Comparison of ENCODE assay signal across 1 cellular context in the genomic region with DNA sequence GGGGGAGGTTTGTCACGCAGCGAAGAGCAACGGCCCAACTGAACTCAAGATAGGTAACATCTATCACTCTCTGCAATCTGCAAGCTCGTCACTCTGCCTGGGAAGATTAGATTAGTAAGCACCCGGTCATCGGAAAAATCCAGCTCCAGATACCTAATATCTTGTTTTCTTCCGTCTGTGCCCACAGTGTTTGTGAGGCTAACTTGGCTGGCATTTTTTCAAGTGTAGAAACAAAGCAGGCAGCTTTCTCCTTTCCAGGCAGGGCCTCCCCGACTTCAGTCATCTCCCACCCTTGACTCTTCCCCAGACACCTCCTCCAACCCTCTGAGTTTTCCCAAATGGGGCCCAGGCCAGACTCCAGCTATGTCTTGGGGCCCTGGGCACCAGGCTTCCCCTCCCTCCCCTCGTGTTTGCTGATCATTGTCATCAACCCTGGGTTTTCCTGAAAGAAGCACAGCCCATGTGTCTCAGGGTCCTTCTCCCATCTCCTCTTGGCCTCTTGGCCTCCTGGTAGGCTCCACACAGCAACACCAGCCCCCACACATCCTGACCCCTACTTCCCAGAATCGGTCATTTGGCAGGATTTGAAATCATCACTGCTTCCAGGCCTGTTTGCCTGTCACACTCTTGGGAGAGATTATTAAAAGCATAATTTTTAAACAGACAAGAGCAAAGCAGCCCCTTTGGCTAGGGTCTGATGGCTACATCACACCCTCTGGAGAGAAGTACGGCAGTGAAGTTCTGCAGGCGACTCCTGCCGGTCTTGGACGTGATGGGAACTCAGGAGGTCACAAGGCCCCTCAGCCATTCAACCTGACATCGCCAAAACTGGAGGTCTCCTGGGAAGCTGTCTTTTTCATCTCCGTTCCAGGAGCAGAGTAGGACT.
TF ChIP-seq lines count a peak whose summit lies in the region.

No MANE protein-coding gene starts in this region.

TF ChIP-seq in K562, 482 proteins besides CTCF, POLR2A, EP300 and RAD21 (continued from another document and continues in another):
- TF ChIP-seq LCOR (CRISPR knock-in tag; IDR thresholded peaks at IDR 0.05): no peak
- no peak for TF ChIP-seq XRCC5 (IDR thresholded peaks at IDR 0.05; ENCODE audit: low read depth, low read length)
- no peak for TF ChIP-seq NONO (IDR thresholded peaks at IDR 0.05; ENCODE audit: low read depth in 2 of 2, low read length in 1 of 2)
- no peak for TF ChIP-seq ZNF184 (CRISPR knock-in tag; IDR thresholded peaks at IDR 0.05)
- TF ChIP-seq NRF1 (conservative IDR thresholded peaks at IDR 0.05 in 1 of 2, IDR thresholded peaks at IDR 0.05 in 1 of 2): no peak
- TF ChIP-seq, protein P1, sequence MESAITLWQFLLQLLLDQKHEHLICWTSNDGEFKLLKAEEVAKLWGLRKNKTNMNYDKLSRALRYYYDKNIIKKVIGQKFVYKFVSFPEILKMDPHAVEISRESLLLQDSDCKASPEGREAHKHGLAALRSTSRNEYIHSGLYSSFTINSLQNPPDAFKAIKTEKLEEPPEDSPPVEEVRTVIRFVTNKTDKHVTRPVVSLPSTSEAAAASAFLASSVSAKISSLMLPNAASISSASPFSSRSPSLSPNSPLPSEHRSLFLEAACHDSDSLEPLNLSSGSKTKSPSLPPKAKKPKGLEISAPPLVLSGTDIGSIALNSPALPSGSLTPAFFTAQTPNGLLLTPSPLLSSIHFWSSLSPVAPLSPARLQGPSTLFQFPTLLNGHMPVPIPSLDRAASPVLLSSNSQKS (CRISPR knock-in tag; IDR thresholded peaks at IDR 0.05): no peak
- TF ChIP-seq, protein P2, sequence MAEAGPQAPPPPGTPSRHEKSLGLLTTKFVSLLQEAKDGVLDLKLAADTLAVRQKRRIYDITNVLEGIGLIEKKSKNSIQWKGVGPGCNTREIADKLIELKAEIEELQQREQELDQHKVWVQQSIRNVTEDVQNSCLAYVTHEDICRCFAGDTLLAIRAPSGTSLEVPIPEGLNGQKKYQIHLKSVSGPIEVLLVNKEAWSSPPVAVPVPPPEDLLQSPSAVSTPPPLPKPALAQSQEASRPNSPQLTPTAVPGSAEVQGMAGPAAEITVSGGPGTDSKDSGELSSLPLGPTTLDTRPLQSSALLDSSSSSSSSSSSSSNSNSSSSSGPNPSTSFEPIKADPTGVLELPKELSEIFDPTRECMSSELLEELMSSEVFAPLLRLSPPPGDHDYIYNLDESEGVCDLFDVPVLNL (CRISPR knock-in tag; IDR thresholded peaks at IDR 0.05; ENCODE audit: low read depth): no peak
- TF ChIP-seq ELF2 (CRISPR knock-in tag; IDR thresholded peaks at IDR 0.05): no peak
- TF ChIP-seq, protein P3, sequence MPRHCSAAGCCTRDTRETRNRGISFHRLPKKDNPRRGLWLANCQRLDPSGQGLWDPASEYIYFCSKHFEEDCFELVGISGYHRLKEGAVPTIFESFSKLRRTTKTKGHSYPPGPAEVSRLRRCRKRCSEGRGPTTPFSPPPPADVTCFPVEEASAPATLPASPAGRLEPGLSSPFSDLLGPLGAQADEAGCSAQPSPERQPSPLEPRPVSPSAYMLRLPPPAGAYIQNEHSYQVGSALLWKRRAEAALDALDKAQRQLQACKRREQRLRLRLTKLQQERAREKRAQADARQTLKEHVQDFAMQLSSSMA (CRISPR knock-in tag; IDR thresholded peaks at IDR 0.05): no peak
- TF ChIP-seq HEY1 (CRISPR knock-in tag; IDR thresholded peaks at IDR 0.05; ENCODE audit: borderline replicate concordance): no peak
- TF ChIP-seq YBX1 (IDR thresholded peaks at IDR 0.05): no peak
- TF ChIP-seq, protein P4, sequence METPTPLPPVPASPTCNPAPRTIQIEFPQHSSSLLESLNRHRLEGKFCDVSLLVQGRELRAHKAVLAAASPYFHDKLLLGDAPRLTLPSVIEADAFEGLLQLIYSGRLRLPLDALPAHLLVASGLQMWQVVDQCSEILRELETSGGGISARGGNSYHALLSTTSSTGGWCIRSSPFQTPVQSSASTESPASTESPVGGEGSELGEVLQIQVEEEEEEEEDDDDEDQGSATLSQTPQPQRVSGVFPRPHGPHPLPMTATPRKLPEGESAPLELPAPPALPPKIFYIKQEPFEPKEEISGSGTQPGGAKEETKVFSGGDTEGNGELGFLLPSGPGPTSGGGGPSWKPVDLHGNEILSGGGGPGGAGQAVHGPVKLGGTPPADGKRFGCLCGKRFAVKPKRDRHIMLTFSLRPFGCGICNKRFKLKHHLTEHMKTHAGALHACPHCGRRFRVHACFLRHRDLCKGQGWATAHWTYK (CRISPR knock-in tag; IDR thresholded peaks at IDR 0.05): no peak; the same call in 1 of the 2 replicates
- no peak for TF ChIP-seq MEF2A (IDR thresholded peaks at IDR 0.05; ENCODE audit: control insufficient read depth, low read depth, low read length)
- TF ChIP-seq TAL1 (IDR thresholded peaks at IDR 0.05): peak; percentile 63
- no peak for TF ChIP-seq HSF4 (CRISPR knock-in tag; IDR thresholded peaks at IDR 0.05; ENCODE audit: borderline replicate concordance)
- TF ChIP-seq, protein P5, sequence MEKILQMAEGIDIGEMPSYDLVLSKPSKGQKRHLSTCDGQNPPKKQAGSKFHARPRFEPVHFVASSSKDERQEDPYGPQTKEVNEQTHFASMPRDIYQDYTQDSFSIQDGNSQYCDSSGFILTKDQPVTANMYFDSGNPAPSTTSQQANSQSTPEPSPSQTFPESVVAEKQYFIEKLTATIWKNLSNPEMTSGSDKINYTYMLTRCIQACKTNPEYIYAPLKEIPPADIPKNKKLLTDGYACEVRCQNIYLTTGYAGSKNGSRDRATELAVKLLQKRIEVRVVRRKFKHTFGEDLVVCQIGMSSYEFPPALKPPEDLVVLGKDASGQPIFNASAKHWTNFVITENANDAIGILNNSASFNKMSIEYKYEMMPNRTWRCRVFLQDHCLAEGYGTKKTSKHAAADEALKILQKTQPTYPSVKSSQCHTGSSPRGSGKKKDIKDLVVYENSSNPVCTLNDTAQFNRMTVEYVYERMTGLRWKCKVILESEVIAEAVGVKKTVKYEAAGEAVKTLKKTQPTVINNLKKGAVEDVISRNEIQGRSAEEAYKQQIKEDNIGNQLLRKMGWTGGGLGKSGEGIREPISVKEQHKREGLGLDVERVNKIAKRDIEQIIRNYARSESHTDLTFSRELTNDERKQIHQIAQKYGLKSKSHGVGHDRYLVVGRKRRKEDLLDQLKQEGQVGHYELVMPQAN (IDR thresholded peaks at IDR 0.05; ENCODE audit: borderline replicate concordance): no peak
- TF ChIP-seq, protein P6, sequence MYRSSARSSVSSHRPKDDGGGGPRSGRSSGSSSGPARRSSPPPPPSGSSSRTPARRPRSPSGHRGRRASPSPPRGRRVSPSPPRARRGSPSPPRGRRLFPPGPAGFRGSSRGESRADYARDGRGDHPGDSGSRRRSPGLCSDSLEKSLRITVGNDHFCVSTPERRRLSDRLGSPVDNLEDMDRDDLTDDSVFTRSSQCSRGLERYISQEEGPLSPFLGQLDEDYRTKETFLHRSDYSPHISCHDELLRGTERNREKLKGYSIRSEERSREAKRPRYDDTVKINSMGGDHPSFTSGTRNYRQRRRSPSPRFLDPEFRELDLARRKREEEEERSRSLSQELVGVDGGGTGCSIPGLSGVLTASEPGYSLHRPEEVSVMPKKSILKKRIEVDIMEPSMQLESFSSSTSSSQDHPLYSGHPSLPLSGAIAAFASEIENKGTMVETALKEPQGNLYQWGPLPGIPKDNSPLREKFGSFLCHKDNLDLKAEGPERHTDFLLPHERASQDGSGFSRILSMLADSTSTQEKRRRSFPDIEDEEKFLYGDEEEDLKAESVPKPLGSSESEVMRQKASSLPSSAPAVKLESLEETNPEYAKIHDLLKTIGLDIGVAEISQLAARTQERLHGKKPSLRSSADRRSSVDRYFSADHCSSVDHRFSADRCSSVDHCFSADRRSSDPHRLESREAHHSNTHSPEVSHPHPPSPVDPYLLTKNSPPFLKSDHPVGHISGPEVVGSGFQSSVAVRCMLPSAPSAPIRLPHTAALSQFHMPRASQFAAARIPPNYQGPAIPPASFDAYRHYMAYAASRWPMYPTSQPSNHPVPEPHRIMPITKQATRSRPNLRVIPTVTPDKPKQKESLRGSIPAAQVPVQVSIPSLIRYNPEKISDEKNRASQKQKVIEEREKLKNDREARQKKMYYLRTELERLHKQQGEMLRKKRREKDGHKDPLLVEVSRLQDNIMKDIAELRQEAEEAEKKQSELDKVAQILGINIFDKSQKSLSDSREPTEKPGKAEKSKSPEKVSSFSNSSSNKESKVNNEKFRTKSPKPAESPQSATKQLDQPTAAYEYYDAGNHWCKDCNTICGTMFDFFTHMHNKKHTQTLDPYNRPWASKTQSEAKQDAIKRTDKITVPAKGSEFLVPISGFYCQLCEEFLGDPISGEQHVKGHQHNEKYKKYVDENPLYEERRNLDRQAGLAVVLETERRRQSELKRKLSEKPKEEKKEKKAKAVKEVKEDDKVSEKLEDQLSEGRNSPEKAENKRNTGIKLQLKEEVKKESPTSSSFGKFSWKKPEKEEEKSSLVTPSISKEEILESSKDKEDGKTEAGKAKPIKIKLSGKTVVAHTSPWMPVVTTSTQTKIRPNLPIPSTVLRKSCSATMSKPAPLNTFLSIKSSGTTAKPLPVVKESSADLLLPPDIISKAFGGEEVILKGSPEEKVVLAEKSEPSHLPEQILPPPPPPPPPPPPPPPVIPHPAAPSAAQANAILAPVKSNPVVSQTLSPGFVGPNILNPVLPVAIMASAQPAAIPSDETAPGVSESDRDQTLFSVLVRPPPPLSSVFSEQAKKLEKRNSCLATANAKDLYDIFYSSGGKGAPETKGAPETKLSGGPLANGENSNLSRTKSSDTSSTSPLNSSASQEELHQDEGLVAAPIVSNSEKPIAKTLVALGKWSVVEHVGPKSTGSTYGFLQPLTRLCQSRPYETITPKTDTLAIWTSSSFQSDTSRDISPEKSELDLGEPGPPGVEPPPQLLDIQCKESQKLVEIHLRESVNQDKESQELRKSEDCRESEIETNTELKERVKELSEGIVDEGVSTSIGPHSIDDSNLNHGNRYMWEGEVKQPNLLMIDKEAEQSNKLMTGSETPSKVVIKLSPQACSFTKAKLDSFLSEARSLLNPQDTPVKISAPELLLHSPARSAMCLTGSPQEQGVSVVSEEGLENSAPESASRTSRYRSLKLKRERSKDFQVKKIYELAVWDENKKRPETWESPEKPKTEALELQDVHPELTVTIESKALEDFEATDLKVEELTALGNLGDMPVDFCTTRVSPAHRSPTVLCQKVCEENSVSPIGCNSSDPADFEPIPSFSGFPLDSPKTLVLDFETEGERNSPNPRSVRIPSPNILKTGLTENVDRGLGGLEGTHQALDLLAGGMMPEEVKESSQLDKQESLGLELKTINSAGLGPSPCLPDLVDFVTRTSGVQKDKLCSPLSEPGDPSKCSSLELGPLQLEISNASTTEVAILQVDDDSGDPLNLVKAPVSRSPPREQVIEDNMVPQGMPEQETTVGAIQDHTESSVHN (IDR thresholded peaks at IDR 0.05; ENCODE audit: borderline replicate concordance in 1 of 2, low read depth in 1 of 2): no peak
- TF ChIP-seq, protein P7, sequence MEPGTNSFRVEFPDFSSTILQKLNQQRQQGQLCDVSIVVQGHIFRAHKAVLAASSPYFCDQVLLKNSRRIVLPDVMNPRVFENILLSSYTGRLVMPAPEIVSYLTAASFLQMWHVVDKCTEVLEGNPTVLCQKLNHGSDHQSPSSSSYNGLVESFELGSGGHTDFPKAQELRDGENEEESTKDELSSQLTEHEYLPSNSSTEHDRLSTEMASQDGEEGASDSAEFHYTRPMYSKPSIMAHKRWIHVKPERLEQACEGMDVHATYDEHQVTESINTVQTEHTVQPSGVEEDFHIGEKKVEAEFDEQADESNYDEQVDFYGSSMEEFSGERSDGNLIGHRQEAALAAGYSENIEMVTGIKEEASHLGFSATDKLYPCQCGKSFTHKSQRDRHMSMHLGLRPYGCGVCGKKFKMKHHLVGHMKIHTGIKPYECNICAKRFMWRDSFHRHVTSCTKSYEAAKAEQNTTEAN (CRISPR knock-in tag; IDR thresholded peaks at IDR 0.05): no peak
- TF ChIP-seq, protein P8, sequence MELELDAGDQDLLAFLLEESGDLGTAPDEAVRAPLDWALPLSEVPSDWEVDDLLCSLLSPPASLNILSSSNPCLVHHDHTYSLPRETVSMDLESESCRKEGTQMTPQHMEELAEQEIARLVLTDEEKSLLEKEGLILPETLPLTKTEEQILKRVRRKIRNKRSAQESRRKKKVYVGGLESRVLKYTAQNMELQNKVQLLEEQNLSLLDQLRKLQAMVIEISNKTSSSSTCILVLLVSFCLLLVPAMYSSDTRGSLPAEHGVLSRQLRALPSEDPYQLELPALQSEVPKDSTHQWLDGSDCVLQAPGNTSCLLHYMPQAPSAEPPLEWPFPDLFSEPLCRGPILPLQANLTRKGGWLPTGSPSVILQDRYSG (tag; conservative IDR thresholded peaks at IDR 0.05; ENCODE audit: low read depth): no peak
- TF ChIP-seq ELF1 (tag; IDR thresholded peaks at IDR 0.05): no peak
- no peak for TF ChIP-seq SMAD2 (IDR thresholded peaks at IDR 0.05; ENCODE audit: low read depth, low read length)
- TF ChIP-seq, protein P9, sequence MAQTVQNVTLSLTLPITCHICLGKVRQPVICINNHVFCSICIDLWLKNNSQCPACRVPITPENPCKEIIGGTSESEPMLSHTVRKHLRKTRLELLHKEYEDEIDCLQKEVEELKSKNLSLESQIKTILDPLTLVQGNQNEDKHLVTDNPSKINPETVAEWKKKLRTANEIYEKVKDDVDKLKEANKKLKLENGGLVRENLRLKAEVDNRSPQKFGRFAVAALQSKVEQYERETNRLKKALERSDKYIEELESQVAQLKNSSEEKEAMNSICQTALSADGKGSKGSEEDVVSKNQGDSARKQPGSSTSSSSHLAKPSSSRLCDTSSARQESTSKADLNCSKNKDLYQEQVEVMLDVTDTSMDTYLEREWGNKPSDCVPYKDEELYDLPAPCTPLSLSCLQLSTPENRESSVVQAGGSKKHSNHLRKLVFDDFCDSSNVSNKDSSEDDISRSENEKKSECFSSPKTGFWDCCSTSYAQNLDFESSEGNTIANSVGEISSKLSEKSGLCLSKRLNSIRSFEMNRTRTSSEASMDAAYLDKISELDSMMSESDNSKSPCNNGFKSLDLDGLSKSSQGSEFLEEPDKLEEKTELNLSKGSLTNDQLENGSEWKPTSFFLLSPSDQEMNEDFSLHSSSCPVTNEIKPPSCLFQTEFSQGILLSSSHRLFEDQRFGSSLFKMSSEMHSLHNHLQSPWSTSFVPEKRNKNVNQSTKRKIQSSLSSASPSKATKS (CRISPR knock-in tag; IDR thresholded peaks at IDR 0.05): no peak
- no peak for TF ChIP-seq CBFB (CRISPR knock-in tag; IDR thresholded peaks at IDR 0.05)
- TF ChIP-seq MAZ (CRISPR knock-in tag; conservative IDR thresholded peaks at IDR 0.05 in 1 of 2, IDR thresholded peaks at IDR 0.05 in 1 of 2): peak in 1 of 2 experiments; percentile 32; a peak in 1 of 4 replicates
- no peak for TF ChIP-seq HIVEP1 (CRISPR knock-in tag; IDR thresholded peaks at IDR 0.05)
- no peak for TF ChIP-seq OTX1 (CRISPR knock-in tag; IDR thresholded peaks at IDR 0.05)
- TF ChIP-seq SMAD3 (CRISPR knock-in tag; conservative IDR thresholded peaks at IDR 0.05): no peak
- no peak for TF ChIP-seq HDGF (IDR thresholded peaks at IDR 0.05)
- TF ChIP-seq NFRKB (IDR thresholded peaks at IDR 0.05; ENCODE audit: low read depth): no peak
- no peak for TF ChIP-seq NCOA1 (IDR thresholded peaks at IDR 0.05; ENCODE audit: low read depth)
